Comparison of ENCODE assay signal across 10 cellular contexts in the genomic region with DNA sequence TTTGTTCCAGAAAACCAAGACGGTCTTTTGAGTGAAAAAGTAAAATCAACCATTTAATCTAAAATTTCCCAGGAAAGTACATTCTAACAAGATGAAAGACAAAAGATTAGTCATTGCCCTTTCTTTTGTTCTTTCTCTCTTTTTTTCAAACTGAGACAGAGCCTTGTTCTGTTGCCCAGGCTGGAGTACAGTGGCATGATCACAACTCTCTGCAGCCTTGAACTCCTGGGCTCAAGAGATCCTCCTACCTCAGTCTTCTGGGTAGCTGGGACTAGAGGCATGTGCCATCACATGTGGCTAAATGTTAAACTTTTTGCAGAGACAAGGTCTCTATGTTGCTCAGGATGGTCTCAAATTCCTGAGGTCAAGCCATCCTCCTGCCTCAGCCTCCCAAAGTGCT.
"Had no signal": no experiment of that assay in that cellular context is flagged by ENCODE, and none has a peak within 500 bp of the region (broad histone marks: within the 10 kb centered on the region; RNA-seq: fewer than 3 reads in every experiment).

No MANE protein-coding gene starts in this region.

- H3K27me3 Mint-ChIP-seq: dendritic cell treated with granulocyte-macrophage colony-stimulating factor and Interleukin-4, amounts not matched to agents 40 ng/mL and 50 ng/mL, for 4 days; effector memory CD8-positive, alpha-beta T cell had no signal

- H3K9me3 ChIP-seq: body of pancreas, ovary had no signal

- H3K4me1 Mint-ChIP-seq: neural crest cell had no signal

- H3K4me3 Mint-ChIP-seq: dendritic cell treated with granulocyte-macrophage colony-stimulating factor and Interleukin-4, amounts not matched to agents 40 ng/mL and 50 ng/mL, for 4 days; effector memory CD8-positive, alpha-beta T cell; neural crest cell had no signal

- H3K27ac ChIP-seq: body of pancreas, ovary had no signal

- DNase-seq: activated CD4-positive, alpha-beta T cell treated with anti-CD3 and anti-CD28 coated beads, Interleukin-2, amount 50 U/mL, for 1 hour; body of pancreas; effector memory CD8-positive, alpha-beta T cell; hippocampal formation; left ventricle myocardium superior; ovary; stimulated activated CD4-positive, alpha-beta T cell treated with anti-CD3 and anti-CD28 coated beads, Interleukin-2, amount 100 ng/mL, for 48 hours; stimulated activated naive CD4-positive, alpha-beta T cell treated with Interleukin-2 at 50 U/mL for 16 hours had no signal

- H3K27me3 ChIP-seq: body of pancreas, ovary had no signal

- H3K27ac Mint-ChIP-seq: dendritic cell treated with granulocyte-macrophage colony-stimulating factor and Interleukin-4, amounts not matched to agents 40 ng/mL and 50 ng/mL, for 4 days had no signal

- H3K4me3 ChIP-seq: body of pancreas, ovary had no signal

- ATAC-seq: body of pancreas; effector memory CD8-positive, alpha-beta T cell; left ventricle myocardium superior had no signal

- H3K9me3 Mint-ChIP-seq: effector memory CD8-positive, alpha-beta T cell; neural crest cell had no signal

- H3K36me3 ChIP-seq: ovary had no signal
